Comparison of ENCODE assay signal across 23 cellular contexts in genomic region chr11:68932933-68933577, GRCh38. TPM values are rescaled to one million over a fixed set of nuclear protein-coding genes. Genes with fewer than 3 reads are reported as not detected.
A peak's percentile ranks its signal among the peaks of the same experiment; 100 is the strongest.
DNase-seq lines count a peak whose midpoint lies in the region; ATAC-seq, FAIRE-seq and TF ChIP-seq lines count a peak whose summit lies in the region.
"Had no signal": no experiment of that assay in that cellular context is flagged by ENCODE, and none has a peak within 500 bp of the region (broad histone marks: within the 10 kb centered on the region; RNA-seq: fewer than 3 reads in every experiment).

No MANE protein-coding gene starts in this region.

- H3K27me3 ChIP-seq in sigmoid colon = no peaks in the 10 kb centered on the region
- H3K27me3 ChIP-seq: BE2C, SJCRH30 had no signal

- peaks cover 7% of the 10 kb centered on the region for H3K36me3 Mint-ChIP-seq in T-helper 17 cell (ENCODE audit: low read depth)

- peak overlapping the region; percentile 61 for H3K27ac Mint-ChIP-seq in T-helper 17 cell
- H3K27ac Mint-ChIP-seq: CD4-positive, CD25-positive, alpha-beta regulatory T cell had no signal

- H3K4me1 Mint-ChIP-seq in T-helper 17 cell = peaks cover 7% of the 10 kb centered on the region
- H3K4me1 Mint-ChIP-seq: CD4-positive, CD25-positive, alpha-beta regulatory T cell had no signal

- H3K4me1 ChIP-seq in kidney (ENCODE audit: control insufficient read depth in 1 of 2, insufficient read depth in 1 of 2, low read depth in 1 of 2, low read length in 2 of 2) (no peaks in the 10 kb centered on the region), sigmoid colon (peaks cover 0 to 76% (median 53%) of the 10 kb centered on the region in 4 donors)
- H3K4me1 ChIP-seq: BE2C, Caco-2 had no signal

- H3K4me3 Mint-ChIP-seq in T-helper 17 cell = no peak overlapping the region
- H3K4me3 Mint-ChIP-seq: CD4-positive, CD25-positive, alpha-beta regulatory T cell had no signal

- DNase-seq in G401 (ENCODE audit: low spot score) (peak; percentile 25), T-helper 17 cell (no peak), kidney (peak; percentile 54), sigmoid colon (no peak), NCI-H1930 (lab: John Stamatoyannopoulos, UW) (no peak), midbrain (lab: John Stamatoyannopoulos, UW) (no peak), coronary artery (ENCODE audit: low spot score) (no peak)
- DNase-seq: BE2C; Caco-2; CD4-positive, CD25-positive, alpha-beta regulatory T cell; DMS153; GF-D8; GOT3; NCI-H187; NCI-H226; NCI-H524; NCI-H82; RPMI8226; SJCRH30 had no signal

- in situ Hi-C loops in G401 (cut with HindIII; ENCODE audit: low sequenced_read_pairs) = no loop called here

- intact Hi-C loops in kidney (cut with DNase I) = no loop called here
- intact Hi-C loops in sigmoid colon (cut with DNase I) = no loop called here

- FAIRE-seq in kidney (lab: Jason Lieb, UNC) = no peak
- FAIRE-seq: A204.1 had no signal

- no peak overlapping the region for H3K4me3 ChIP-seq in kidney (ENCODE audit: low read length in 2 of 2)
- no peak overlapping the region for H3K4me3 ChIP-seq in sigmoid colon
- no peak overlapping the region for H3K4me3 ChIP-seq in coronary artery
- H3K4me3 ChIP-seq: SJCRH30 had no signal

- no peak for TF ChIP-seq EP300 in sigmoid colon (IDR thresholded peaks at IDR 0.05)

- TF ChIP-seq CTCF in kidney (IDR thresholded peaks at IDR 0.05; ENCODE audit: borderline replicate concordance, extremely low read depth, insufficient read depth) = no peak
- TF ChIP-seq CTCF in sigmoid colon (IDR thresholded peaks at IDR 0.05) = no peak
- TF ChIP-seq CTCF in coronary artery (IDR thresholded peaks at IDR 0.05) = no peak

- H3K27ac ChIP-seq in kidney (ENCODE audit: low read depth in 2 of 2, low read length in 2 of 2) (no peak overlapping the region), sigmoid colon (peak overlapping the region; percentile 80 to 94 (median 92)), coronary artery (no peak overlapping the region)
- H3K27ac ChIP-seq: KMS-11, SJCRH30 had no signal

- ATAC-seq in T-helper 17 cell (no peak), HG03095 (IDR thresholded peaks at IDR 0.05; ENCODE audit: unreplicated experiment) (no peak)

- no peaks in the 10 kb centered on the region for H3K27me3 Mint-ChIP-seq in T-helper 17 cell
- H3K27me3 Mint-ChIP-seq: CD4-positive, CD25-positive, alpha-beta regulatory T cell had no signal

- no peaks in the 10 kb centered on the region for H3K9me3 ChIP-seq in T-helper 17 cell (ENCODE audit: control insufficient read depth, low read length, poor library complexity, severe bottlenecking)
- H3K9me3 ChIP-seq in kidney (ENCODE audit: control insufficient read depth in 1 of 2, low read length in 2 of 2) = no peaks in the 10 kb centered on the region
- no peaks in the 10 kb centered on the region for H3K9me3 ChIP-seq in sigmoid colon
- H3K9me3 ChIP-seq: BE2C, Caco-2, SJCRH30 had no signal

- TF ChIP-seq POLR2A in sigmoid colon (IDR thresholded peaks at IDR 0.05) = no peak

- 97% methylated on average over 24 of the region's 24 CpGs for WGBS in sigmoid colon, 2 donors

- H3K36me3 ChIP-seq in kidney (ENCODE audit: control insufficient read depth in 1 of 2, insufficient read depth in 2 of 2, low read length in 2 of 2) = peaks cover 19 to 30% of the 10 kb centered on the region in 2 donors
- H3K36me3 ChIP-seq in sigmoid colon = peaks cover 18 to 69% (median 46%) of the 10 kb centered on the region in 4 donors

- no peak overlapping the region for H3K9ac ChIP-seq in kidney (ENCODE audit: low read length in 2 of 2)
- H3K9ac ChIP-seq: KMS-11 had no signal

RNA-seq across cellular contexts. Expression of gene IGHMBP2, which starts 29.4 kb away (rescaled TPM):
- 19.1 and 21.3 TPM in 2 replicates for total RNA-seq in G401 (2014; rRNA removed; shearing (Covaris generic))
- 10 to 100 TPM; 27.5 to 28.4 TPM for total RNA-seq in T-helper 17 cell
- total RNA-seq in kidney = 19.6 TPM
- polyA plus RNA-seq in kidney (ENCODE audit: insufficient read depth, low read depth, low replicate concordance) = 8.8 TPM
- total RNA-seq in sigmoid colon = 10 to 100 TPM; 12.2 to 41.3 (median 30.4) TPM
- polyA plus RNA-seq in sigmoid colon = 10 to 100 TPM in 1 of 3 donors, 1 to 10 TPM in 2; 5.4 to 15.7 (median 8.1) TPM

RNA-seq across cellular contexts. Expression of gene MRPL21, which starts 29.4 kb away (rescaled TPM):
- total RNA-seq in G401 (2014; rRNA removed; shearing (Covaris generic)) = 99.9 and 120 TPM in 2 replicates
- 10 to 100 TPM; 34.4 to 37.2 TPM for total RNA-seq in T-helper 17 cell
- total RNA-seq in kidney = 45.0 TPM
- polyA plus RNA-seq in kidney (ENCODE audit: insufficient read depth, low read depth, low replicate concordance) = 147 TPM
- total RNA-seq in sigmoid colon = 10 to 100 TPM; 53.7 to 99.1 (median 67.5) TPM
- polyA plus RNA-seq in sigmoid colon = 100 to 1,000 TPM; 107 to 134 (median 124) TPM

RNA-seq across cellular contexts. Expression of gene MRGPRD, which starts 47.7 kb away (rescaled TPM):
- total RNA-seq in G401 (2014; rRNA removed; shearing (Covaris generic)) = not detected in 2 replicates
- total RNA-seq in T-helper 17 cell (not detected), kidney (not detected), sigmoid colon (1 to 10 TPM in 3 of 4 donors, not detected in 1; 1.9 to 2.2 (median 2.1) TPM)
- polyA plus RNA-seq in kidney (ENCODE audit: insufficient read depth, low read depth, low replicate concordance) (not detected), sigmoid colon (not detected)
- total RNA-seq: Caco-2; CD4-positive, CD25-positive, alpha-beta regulatory T cell; Daoy; SJCRH30 had no signal

Comparison
In these comparisons a context has a peak if more than half of its experiments do, and no peak if none do; other contexts are left out.
1. DNase-seq: peak in G401 (single experiment) and kidney (single experiment); none in T-helper 17 cell (0 of 3), sigmoid colon (single experiment), NCI-H1930 (0 of 2), midbrain (single experiment) and coronary artery (single experiment).
2. H3K27ac ChIP-seq: peak in sigmoid colon (4 of 4); none in kidney (0 of 2) and coronary artery (0 of 2).